Comparison of ENCODE assay signal across 9 cellular contexts in genomic region chr5:90096415-90097081, GRCh38.
DNase-seq lines count a peak whose midpoint lies in the region; ATAC-seq, FAIRE-seq and TF ChIP-seq lines count a peak whose summit lies in the region.
"Had no signal": no experiment of that assay in that cellular context is flagged by ENCODE, and none has a peak within 500 bp of the region (broad histone marks: within the 10 kb centered on the region; RNA-seq: fewer than 3 reads in every experiment).

No MANE protein-coding gene starts in this region.

- no peak for TF ChIP-seq CTCF in BE2C (IDR thresholded peaks at IDR 0.05; ENCODE audit: low read depth, low read length)
- no peak for TF ChIP-seq CTCF in kidney epithelial cell (IDR thresholded peaks at IDR 0.05; ENCODE audit: insufficient read depth, low read length, poor library complexity, severe bottlenecking)

- no peaks in the 10 kb centered on the region for H3K27me3 Mint-ChIP-seq in activated naive CD8-positive, alpha-beta T cell treated with anti-CD3 and anti-CD28 coated beads for 36 hours

- no peaks in the 10 kb centered on the region for H3K9me3 ChIP-seq in BE2C

- H3K36me3 ChIP-seq in BE2C (no peaks in the 10 kb centered on the region), kidney epithelial cell (ENCODE audit: control insufficient read depth, insufficient read depth, low read length) (no peaks in the 10 kb centered on the region)

- H3K4me1 Mint-ChIP-seq in activated naive CD8-positive, alpha-beta T cell treated with anti-CD3 and anti-CD28 coated beads for 36 hours: no peaks in the 10 kb centered on the region

- DNase-seq in BE2C (peak; percentile 18), HTR-8/SVneo (ENCODE audit: insufficient read length, low spot score) (peak; percentile 22), astrocyte of the hippocampus (ENCODE audit: low read depth, low spot score) (peak; percentile 78), kidney epithelial cell (ENCODE audit: low read depth) (peak; percentile 48), cerebellar cortex (ENCODE audit: low spot score) (no peak)
- DNase-seq in activated naive CD8-positive, alpha-beta T cell treated with anti-CD3 and anti-CD28 coated beads for 36 hours: no peak
- DNase-seq: NCI-H1105 treated with DMSO at 0.1 percent for 48 hours had no signal

- peaks cover 4% of the 10 kb centered on the region for H3K27me3 ChIP-seq in BE2C
- H3K27me3 ChIP-seq in kidney epithelial cell (ENCODE audit: control insufficient read depth, insufficient read depth, low read length): no peaks in the 10 kb centered on the region

- H3K9me3 Mint-ChIP-seq in activated naive CD8-positive, alpha-beta T cell treated with anti-CD3 and anti-CD28 coated beads for 36 hours: no peaks in the 10 kb centered on the region

- peak; percentile 74 for FAIRE-seq in HTR-8/SVneo (lab: Jason Lieb, UNC)

- H3K4me3 ChIP-seq in BE2C (ENCODE audit: low read depth, low read length) (no peak overlapping the region), kidney epithelial cell (ENCODE audit: low read depth, low read length) (no peak overlapping the region)

- no peaks in the 10 kb centered on the region for H3K4me1 ChIP-seq in BE2C

- ATAC-seq in GM21367 (IDR thresholded peaks at IDR 0.05; ENCODE audit: unreplicated experiment): no peak
- no peak for ATAC-seq in GM21786 (IDR thresholded peaks at IDR 0.05; ENCODE audit: unreplicated experiment)

- H3K4me3 Mint-ChIP-seq in activated naive CD8-positive, alpha-beta T cell treated with anti-CD3 and anti-CD28 coated beads for 36 hours: no peak overlapping the region

- H3K27ac Mint-ChIP-seq in activated naive CD8-positive, alpha-beta T cell treated with anti-CD3 and anti-CD28 coated beads for 36 hours: no peak overlapping the region

- no peaks in the 10 kb centered on the region for H3K36me3 Mint-ChIP-seq in activated naive CD8-positive, alpha-beta T cell treated with anti-CD3 and anti-CD28 coated beads for 36 hours

Comparison
In these comparisons a context has a peak if more than half of its experiments do, and no peak if none do; other contexts are left out.
1. DNase-seq: peak in BE2C (single experiment), HTR-8/SVneo (single experiment), astrocyte of the hippocampus (single experiment) and kidney epithelial cell (single experiment); none in cerebellar cortex (single experiment) and activated naive CD8-positive, alpha-beta T cell treated with anti-CD3 and anti-CD28 coated beads for 36 hours (single experiment).